Comparison of ENCODE assay signal across 12 cellular contexts in genomic region chr16:78059806-78060205, GRCh38. TPM values are rescaled to one million over a fixed set of nuclear protein-coding genes. Genes with fewer than 3 reads are reported as not detected.
"Had no signal": no experiment of that assay in that cellular context is flagged by ENCODE, and none has a peak within 500 bp of the region (broad histone marks: within the 10 kb centered on the region; RNA-seq: fewer than 3 reads in every experiment).

No MANE protein-coding gene starts in this region.

RNA-seq across cellular contexts. Expression of gene CLEC3A, which starts 37.5 kb away (rescaled TPM):
- total RNA-seq: subcutaneous adipose tissue, suprapubic skin, temporal lobe, thoracic aorta, thyroid gland, tibial nerve, transverse colon, upper lobe of left lung, upper lobe of right lung, ureter, uterus, vagina had no signal
